ENCODE assay signal across 8 cellular contexts in genomic region chr1:22861764-22862440, GRCh38.
DNase-seq lines count a peak whose midpoint lies in the region; ATAC-seq and TF ChIP-seq lines count a peak whose summit lies in the region.

No MANE protein-coding gene starts in this region.

- no peaks in the 10 kb centered on the region for H3K27me3 Mint-ChIP-seq in MCF 10A (ENCODE audit: insufficient read depth, unreplicated experiment)

- H3K27ac Mint-ChIP-seq in MCF 10A (ENCODE audit: low read depth, unreplicated experiment): no peak overlapping the region

- no peaks in the 10 kb centered on the region for H4K20me1 ChIP-seq in Loucy (ENCODE audit: insufficient read depth, low read length, poor library complexity, severe bottlenecking)

- BruUV-seq in MCF 10A (replicated peaks; lab: Mats Ljungman, UMichigan): no TSS peak

- H3K36me3 ChIP-seq in Loucy (ENCODE audit: insufficient read depth, low read length) (no peaks in the 10 kb centered on the region), liver (ENCODE audit: control insufficient read depth in 4 of 4, insufficient read depth in 3 of 4, low read depth in 1 of 4, low read length in 3 of 4) (no peaks in the 10 kb centered on the region)

- H3K4me2 ChIP-seq in Loucy (ENCODE audit: low read depth, low read length, poor library complexity, severe bottlenecking): no peak overlapping the region

- no peak overlapping the region for H3K4me3 Mint-ChIP-seq in MCF 10A (ENCODE audit: unreplicated experiment)

- H3K27me3 ChIP-seq in Loucy (ENCODE audit: insufficient read depth, low read length, poor library complexity, severe bottlenecking): no peaks in the 10 kb centered on the region
- no peaks in the 10 kb centered on the region for H3K27me3 ChIP-seq in liver (ENCODE audit: control insufficient read depth in 4 of 4, insufficient read depth in 4 of 4, low read length in 3 of 4)

- POLR2A ChIA-PET in MCF 10A (lab: Yijun Ruan, JAX): interaction anchor here (0.6 to 0.9 kb wide), 2 partner anchors 11 to 809 kb away, joined by 3 to 5 read pairs; partner anchors contain the start of gene CDC42

- H3K36me3 Mint-ChIP-seq in MCF 10A (ENCODE audit: insufficient read depth, unreplicated experiment): peaks cover 1% of the 10 kb centered on the region

- no peak for TF ChIP-seq POLR2A in lower leg skin (IDR thresholded peaks at IDR 0.05)

- H3K27ac ChIP-seq in liver (ENCODE audit: low read depth in 1 of 2, low read length in 2 of 2): no peak overlapping the region

- WGBS in liver: 71% methylated on average over 4 of the region's 4 CpGs
- WGBS in lower leg skin, 2 donors: 70 to 73% methylated on average over 4 of the region's 4 CpGs

- TF ChIP-seq RAD21 in liver (IDR thresholded peaks at IDR 0.05): peak; percentile 80 to 85

- H2AFZ ChIP-seq in Loucy (ENCODE audit: low read length): no peak overlapping the region

- ATAC-seq in GM18909 (IDR thresholded peaks at IDR 0.05; ENCODE audit: poor library complexity, unreplicated experiment): no peak
- no peak for ATAC-seq in HG02610 (IDR thresholded peaks at IDR 0.05; ENCODE audit: unreplicated experiment)

- CTCF ChIA-PET in MCF 10A (lab: Yijun Ruan, JAX): interaction anchor here (0.6 to 2.6 kb wide), 15 partner anchors 10 to 255 kb away, joined by 3 to 23 read pairs (median 4); no protein-coding TSS in a partner anchor

- H3K9ac ChIP-seq in Loucy (ENCODE audit: low read depth, low read length, poor library complexity, severe bottlenecking) (no peak overlapping the region), liver (ENCODE audit: low read depth in 1 of 2, low read length in 2 of 2) (no peak overlapping the region)

- DNase-seq in NCI-H345 treated with DMSO at 0.1 percent for 48 hours (lab: John Stamatoyannopoulos, UW; ENCODE audit: unreplicated experiment): peak; percentile 5
- DNase-seq in NCI-H345 (lab: John Stamatoyannopoulos, UW): no peak
- DNase-seq in MCF 10A (ENCODE audit: unreplicated experiment): peak; percentile 90
- DNase-seq in lower leg skin (ENCODE audit: low spot score in 2 of 2): no peak

- no peaks in the 10 kb centered on the region for H3K9me3 ChIP-seq in Loucy (ENCODE audit: insufficient read depth, low read depth, low read length)
- H3K9me3 ChIP-seq in liver (ENCODE audit: control insufficient read depth in 4 of 4, low read length in 3 of 4): no peaks in the 10 kb centered on the region

- H3K4me1 Mint-ChIP-seq in MCF 10A (ENCODE audit: insufficient read depth, unreplicated experiment): no peaks in the 10 kb centered on the region

- H3F3A ChIP-seq in Loucy (ENCODE audit: low read depth): no peaks in the 10 kb centered on the region

- no peaks in the 10 kb centered on the region for H3K9me2 ChIP-seq in Loucy (replicated peaks; ENCODE audit: low read depth, low read length)

- intact Hi-C loops in MCF 10A (cut with micrococcal nuclease) (loop anchor here (1.0 kb wide), 1 partner anchor 158 kb away; no protein-coding TSS in a partner anchor), lower leg skin (cut with DNase I; ENCODE audit: low total_unique reads) (no loop called here)

- H3K9me3 Mint-ChIP-seq in MCF 10A (ENCODE audit: unreplicated experiment): no peaks in the 10 kb centered on the region

- no peaks in the 10 kb centered on the region for H3K79me2 ChIP-seq in Loucy (ENCODE audit: insufficient read depth, low read length)

- TF ChIP-seq CTCF in Loucy (conservative IDR thresholded peaks at IDR 0.05; ENCODE audit: low read length): peak; percentile 79
- TF ChIP-seq CTCF in MCF 10A (IDR thresholded peaks at IDR 0.05; ENCODE audit: unreplicated experiment): peak; percentile 71
- TF ChIP-seq CTCF in liver (IDR thresholded peaks at IDR 0.05; ENCODE audit: low read depth, low read length, missing input control): peak; percentile 71
- no peak for TF ChIP-seq CTCF in lower leg skin (IDR thresholded peaks at IDR 0.05)

- H3K4me3 ChIP-seq in Loucy (ENCODE audit: low read length, poor library complexity, severe bottlenecking): no peak overlapping the region
- H3K4me3 ChIP-seq in liver (ENCODE audit: low read depth in 1 of 3, low read length in 3 of 3): no peak overlapping the region
- H3K4me3 ChIP-seq in lower leg skin (ENCODE audit: low read depth, poor library complexity, severe bottlenecking): no peak overlapping the region

- no peaks in the 10 kb centered on the region for H3K4me1 ChIP-seq in Loucy (ENCODE audit: insufficient read depth, low read length, poor library complexity, severe bottlenecking)
- no peaks in the 10 kb centered on the region for H3K4me1 ChIP-seq in liver (ENCODE audit: control insufficient read depth in 4 of 4, insufficient read depth in 4 of 4, low read length in 3 of 4)

TF ChIP-seq in liver, 16 proteins besides CTCF, POLR2A, EP300 and RAD21:
- TF ChIP-seq RXRA (IDR thresholded peaks at IDR 0.05) (peak; percentile 17 to 58), FOXA1 (IDR thresholded peaks at IDR 0.05) (no peak)

Comparison
In these comparisons a context has a peak if more than half of its experiments do, and no peak if none do; other contexts are left out.
1. DNase-seq: peak in NCI-H345 treated with DMSO at 0.1 percent for 48 hours (single experiment) and MCF 10A (single experiment); none in NCI-H345 (single experiment) and lower leg skin (0 of 2).
2. CTCF ChIP-seq: peak in Loucy (single experiment), MCF 10A (single experiment) and liver (single experiment); none in lower leg skin (0 of 3).